In genomic region chr15:96274087-96274440, GRCh38 we compare ENCODE assay signal across 17 cellular contexts. TPM values are rescaled to one million over a fixed set of nuclear protein-coding genes. Genes with fewer than 3 reads are reported as not detected.
"Had no signal": no experiment of that assay in that cellular context is flagged by ENCODE, and none has a peak within 500 bp of the region (broad histone marks: within the 10 kb centered on the region; RNA-seq: fewer than 3 reads in every experiment).

No MANE protein-coding gene starts in this region.

- H3K4me3 ChIP-seq: lower lobe of right lung, psoas muscle, right lobe of liver had no signal

- DNase-seq: activated CD8-positive, alpha-beta T cell treated with anti-CD3 and anti-CD28 coated beads, Interleukin-2, amount 10 ng/mL, durations not matched to agents 7 days and 5 days; activated naive CD4-positive, alpha-beta T cell; cortex of kidney; effector memory CD4-positive, alpha-beta T cell; glutamatergic neuron; immature natural killer cell; left cardiac atrium; lower lobe of right lung; natural killer cell; psoas muscle; right lobe of liver; stimulated activated CD4-positive, alpha-beta T cell treated with anti-CD3 and anti-CD28 coated beads, Interleukin-12 subunit alpha, Interleukin-12 subunit beta, amount 100 ng/mL, for 4 hours; stimulated activated naive CD4-positive, alpha-beta T cell had no signal

- H3K27me3 ChIP-seq: right lobe of liver had no signal

- H3K4me1 ChIP-seq: lower lobe of right lung, psoas muscle, right lobe of liver had no signal

- H3K9me3 ChIP-seq: lower lobe of right lung, psoas muscle, right lobe of liver had no signal

- H3K36me3 Mint-ChIP-seq: natural killer cell, WTC11 had no signal

- H3K36me3 ChIP-seq: right lobe of liver had no signal

- H3K27ac Mint-ChIP-seq: activated CD8-positive, alpha-beta T cell treated with anti-CD3 and anti-CD28 coated beads, Interleukin-2, amount 10 ng/mL, durations not matched to agents 7 days and 5 days; activated naive CD8-positive, alpha-beta T cell treated with anti-CD3 and anti-CD28 coated beads, Interleukin-2, amount 50 U/mL, for 24 hours; activated T-helper 1 cell treated with anti-CD3 and anti-CD28 coated beads, Interleukin-12 subunit alpha, Interleukin-12 subunit beta, Interleukin-2, Interleukin-4 antibody, amounts not matched to agents 30 ng/mL and 10 ng/mL and 1 ng/mL, durations not matched to agents 14 hours and 24 hours and 36 hours; immature natural killer cell; natural killer cell; WTC11 had no signal

- H3K9me3 Mint-ChIP-seq: activated T-helper 1 cell treated with anti-CD3 and anti-CD28 coated beads, Interleukin-12 subunit alpha, Interleukin-12 subunit beta, Interleukin-2, Interleukin-4 antibody, amounts not matched to agents 30 ng/mL and 10 ng/mL and 1 ng/mL, durations not matched to agents 14 hours and 24 hours and 36 hours; natural killer cell; WTC11 had no signal

- H3K4me3 Mint-ChIP-seq: activated CD8-positive, alpha-beta T cell treated with anti-CD3 and anti-CD28 coated beads, Interleukin-2, amount 10 ng/mL, durations not matched to agents 7 days and 5 days; activated naive CD8-positive, alpha-beta T cell treated with anti-CD3 and anti-CD28 coated beads, Interleukin-2, amount 50 U/mL, for 24 hours; activated T-helper 1 cell treated with anti-CD3 and anti-CD28 coated beads, Interleukin-12 subunit alpha, Interleukin-12 subunit beta, Interleukin-2, Interleukin-4 antibody, amounts not matched to agents 30 ng/mL and 10 ng/mL and 1 ng/mL, durations not matched to agents 14 hours and 24 hours and 36 hours; immature natural killer cell; natural killer cell; WTC11 had no signal

- H3K4me1 Mint-ChIP-seq: activated naive CD8-positive, alpha-beta T cell treated with anti-CD3 and anti-CD28 coated beads, Interleukin-2, amount 50 U/mL, for 24 hours; immature natural killer cell; natural killer cell had no signal

- H3K27ac ChIP-seq: lower lobe of right lung, psoas muscle, right lobe of liver had no signal

- ATAC-seq: activated CD8-positive, alpha-beta T cell treated with anti-CD3 and anti-CD28 coated beads, Interleukin-2, amount 10 ng/mL, durations not matched to agents 7 days and 5 days; lower lobe of right lung; natural killer cell; psoas muscle; right lobe of liver; WTC11 had no signal

RNA-seq across cellular contexts. Expression of gene NR2F2, which starts 56.4 kb away (rescaled TPM):
- total RNA-seq: activated CD8-positive, alpha-beta T cell treated with anti-CD3 and anti-CD28 coated beads, Interleukin-2, amount 10 ng/mL, durations not matched to agents 7 days and 5 days; activated T-helper 1 cell treated with anti-CD3 and anti-CD28 coated beads, Interleukin-12 subunit alpha, Interleukin-12 subunit beta, Interleukin-2, Interleukin-4 antibody, amounts not matched to agents 30 ng/mL and 10 ng/mL and 1 ng/mL, durations not matched to agents 14 hours and 24 hours and 36 hours; natural killer cell; T-helper 1 cell treated with Interleukin-12 subunit alpha and Interleukin-12 subunit beta and Interleukin-4 antibody, amounts not matched to agents 30 ng/mL and 1 ng/mL, for 36 hours had no signal
- polyA plus RNA-seq: immature natural killer cell had no signal
